21 cellular contexts compared by ENCODE assay signal in genomic region chr5:127695336-127695735, GRCh38. TPM values are rescaled to one million over a fixed set of nuclear protein-coding genes. Genes with fewer than 3 reads are reported as not detected.
A peak's percentile ranks its signal among the peaks of the same experiment; 100 is the strongest.
DNase-seq lines count a peak whose midpoint lies in the region; ATAC-seq and TF ChIP-seq lines count a peak whose summit lies in the region.
"Had no signal": no experiment of that assay in that cellular context is flagged by ENCODE, and none has a peak within 500 bp of the region (broad histone marks: within the 10 kb centered on the region; RNA-seq: fewer than 3 reads in every experiment).

No MANE protein-coding gene starts in this region.

- no peak overlapping the region for H4K5ac ChIP-seq in IMR-90 (ENCODE audit: low read depth, low read length)

- H3K4me2 ChIP-seq in IMR-90 (ENCODE audit: low read depth, low read length): no peak overlapping the region
- H3K4me2 ChIP-seq: A549, PC-9, SK-N-SH had no signal

- no peak for TF ChIP-seq POLR2A in IMR-90 (IDR thresholded peaks at IDR 0.05; ENCODE audit: low read depth, low read length)

- no peak overlapping the region for H3K23ac ChIP-seq in IMR-90 (ENCODE audit: low read depth, low read length)

- no peak overlapping the region for H2BK5ac ChIP-seq in IMR-90 (ENCODE audit: low read depth, low read length, poor library complexity, severe bottlenecking)

- H3K9ac ChIP-seq in IMR-90 (ENCODE audit: low read depth, low read length): no peak overlapping the region
- H3K9ac ChIP-seq: SK-N-SH had no signal

- H3K79me1 ChIP-seq in IMR-90 (ENCODE audit: low read depth in 1 of 2, low read length in 2 of 2): no peaks in the 10 kb centered on the region

- H2BK120ac ChIP-seq in IMR-90 (ENCODE audit: low read depth, low read length): no peak overlapping the region

- no peak for TF ChIP-seq RAD21 in IMR-90 (IDR thresholded peaks at IDR 0.05; ENCODE audit: low read length)

- ATAC-seq in IMR-90 (ENCODE audit: low read depth) (no peak), GM19467 (IDR thresholded peaks at IDR 0.05; ENCODE audit: unreplicated experiment) (no peak)
- ATAC-seq: A549 had no signal

- intact Hi-C loops in IMR-90 (cut with micrococcal nuclease): no loop called here
- intact Hi-C loops in cardiac septum (cut with DNase I): no loop called here

- H3K9me3 ChIP-seq in IMR-90 (ENCODE audit: control insufficient read depth, insufficient read depth, low read length): no peaks in the 10 kb centered on the region
- H3K9me3 ChIP-seq: A549, BE2C, SK-N-SH had no signal

- H4K91ac ChIP-seq in IMR-90 (ENCODE audit: insufficient read depth, low read depth, low read length): no peak overlapping the region

- POLR2A ChIA-PET in IMR-90 (lab: Charles Lee; ENCODE audit: unreplicated experiment): no interaction called here

- BruUV-seq in IMR-90 (replicated peaks; lab: Mats Ljungman, UMichigan): no TSS peak

- CTCF ChIA-PET in IMR-90 (lab: Yijun Ruan, JAX): interaction anchor here (0.7 kb wide), 1 partner anchor 37 kb away, joined by 3 read pairs; no protein-coding TSS in a partner anchor

- no peaks in the 10 kb centered on the region for H3K9me1 ChIP-seq in IMR-90 (ENCODE audit: insufficient read depth, low read length)

- H2AFZ ChIP-seq in IMR-90 (replicated peaks; ENCODE audit: low read length, poor library complexity): no peak overlapping the region
- H2AFZ ChIP-seq: PC-9 had no signal

- TF ChIP-seq CTCF in IMR-90 (conservative IDR thresholded peaks at IDR 0.05; ENCODE audit: low read depth, low read length): no peak
- TF ChIP-seq CTCF in GM13977 (IDR thresholded peaks at IDR 0.05; ENCODE audit: extremely low read depth, insufficient read depth, missing control alignments): no peak

- H4K8ac ChIP-seq in IMR-90 (ENCODE audit: low read depth in 2 of 2, low read length in 2 of 2): no peak overlapping the region

- no peak overlapping the region for H3K14ac ChIP-seq in IMR-90 (replicated peaks; ENCODE audit: low read depth, low read length)

- H2AK5ac ChIP-seq in IMR-90 (ENCODE audit: low read depth, low read length): no peak overlapping the region

- peak; percentile 61 for DNase-seq in DMS 273 (lab: John Stamatoyannopoulos, UW; ENCODE audit: unreplicated experiment)
- no peak for DNase-seq in IMR-90
- peak; percentile 47 for DNase-seq in NCI-H524 treated with DMSO at 0.1 percent for 48 hours (lab: John Stamatoyannopoulos, UW)
- DNase-seq in myocyte (ENCODE audit: low read depth): peak; percentile 55
- DNase-seq in hypothalamus (lab: John Stamatoyannopoulos, UW): no peak
- DNase-seq in GM13977 (ENCODE audit: low spot score): no peak
- no peak for DNase-seq in cardiac septum (ENCODE audit: low spot score)
- DNase-seq: BE2C, DND-41, MV-4-11, NCI-H1105 treated with DMSO at 0.1 percent for 48 hours, NCI-H187, NCI-H226, PC-9, SHP77 treated with DMSO at 0.1 percent for 48 hours, SK-N-SH had no signal

- H3K36me3 ChIP-seq in IMR-90 (ENCODE audit: control insufficient read depth, insufficient read depth, low read length): no peaks in the 10 kb centered on the region
- H3K36me3 ChIP-seq: BE2C had no signal

- dilution Hi-C loops in IMR-90 (cut with HindIII; ENCODE audit: low sequenced_read_pairs, unreplicated experiment): no loop called here

- no peak overlapping the region for H3K56ac ChIP-seq in IMR-90 (ENCODE audit: extremely low read depth, insufficient read depth, low read length)

- no peaks in the 10 kb centered on the region for H4K20me1 ChIP-seq in IMR-90 (ENCODE audit: insufficient read depth, low read length)

- H3K4me3 ChIP-seq in IMR-90 (ENCODE audit: insufficient read depth, low read depth, low read length): no peak overlapping the region
- H3K4me3 ChIP-seq: A549, PC-9 had no signal

- 0 out of 3 replicates have a peak overlapping the region, but pooled peaks have one; percentile 11 for H2BK15ac ChIP-seq in IMR-90 (ENCODE audit: low read depth, low read length)

- peaks cover 6% of the 10 kb centered on the region; the same call in 1 of the 2 replicates for H3K4me1 ChIP-seq in IMR-90 (ENCODE audit: control insufficient read depth, insufficient read depth, low read length)
- H3K4me1 ChIP-seq: BE2C had no signal

- no peaks in the 10 kb centered on the region for H3K27me3 ChIP-seq in IMR-90 (ENCODE audit: control insufficient read depth, insufficient read depth, low read length)

- no peak overlapping the region for H2BK20ac ChIP-seq in IMR-90 (ENCODE audit: low read depth, low read length)

- no peak overlapping the region for H3K27ac ChIP-seq in IMR-90 (ENCODE audit: insufficient read depth, low read length)
- H3K27ac ChIP-seq: A549, PC-9, RWPE1 had no signal

- in situ Hi-C loops in IMR-90 (cut with MboI; ENCODE audit: low sequenced_read_pairs) (no loop called here), GM13977 (cut with MboI; ENCODE audit: low pct_unique_long_range_greater_than_20kb, low sequenced_read_pairs, unreplicated experiment) (no loop called here)

- no peak overlapping the region for H3K18ac ChIP-seq in IMR-90 (ENCODE audit: low read depth, low read length)

- H3K4ac ChIP-seq in IMR-90 (ENCODE audit: low read depth, low read length): no peak overlapping the region

- no peak overlapping the region for H2AK9ac ChIP-seq in IMR-90 (replicated peaks; ENCODE audit: low read depth, low read length, poor library complexity)

TF ChIP-seq in IMR-90, 13 proteins besides CTCF, POLR2A, EP300 and RAD21:
- TF ChIP-seq CEBPB (IDR thresholded peaks at IDR 0.05; ENCODE audit: low read depth, low read length) (no peak), SMC3 (IDR thresholded peaks at IDR 0.05; ENCODE audit: low read depth, low read length) (no peak), NFE2L2 (IDR thresholded peaks at IDR 0.05; ENCODE audit: low read depth, low read length) (no peak), MXI1 (IDR thresholded peaks at IDR 0.05; ENCODE audit: borderline replicate concordance, low read depth, low read length) (no peak), MAFK (IDR thresholded peaks at IDR 0.05; ENCODE audit: low read depth, low read length) (no peak), BHLHE40 (IDR thresholded peaks at IDR 0.05; ENCODE audit: low read depth, low read length) (no peak), ELK1 (IDR thresholded peaks at IDR 0.05; ENCODE audit: borderline replicate concordance, low read depth, low read length) (no peak), CHD1 (IDR thresholded peaks at IDR 0.05; ENCODE audit: low read depth, low read length) (no peak), USF2 (IDR thresholded peaks at IDR 0.05; ENCODE audit: low read depth, low read length) (no peak), RFX5 (IDR thresholded peaks at IDR 0.05; ENCODE audit: low read depth, low read length) (no peak)
TF ChIP-seq in IMR-90: peak in this region for 0.

RNA-seq across cellular contexts. Expression of gene CCDC192, which starts 7.9 kb away (rescaled TPM):
- total RNA-seq in IMR-90 (2012; rRNA removed) (not detected in 2 replicates), myocyte (not detected in 2 replicates), cardiac septum (not detected)
- not detected in 2 replicates for polyA plus RNA-seq in IMR-90 (2012; rRNA removed)
- not detected in 2 replicates for polyA plus RNA-seq in IMR-90 (2012; cell fraction: cytosol; rRNA removed)
- polyA plus RNA-seq in IMR-90 (2012; cell fraction: nucleus; rRNA removed; ENCODE audit: low replicate concordance): not detected in 2 replicates
- polyA plus RNA-seq in myocyte (2012): 0.29 TPM
- total RNA-seq: M059J, PC-9 had no signal
- polyA plus RNA-seq: A549, H1, SK-N-SH had no signal

RNA-seq across cellular contexts. Expression of gene CTXN3, which starts 46.5 kb away (rescaled TPM):
- total RNA-seq in IMR-90 (2012; rRNA removed) (not detected in 2 replicates), myocyte (not detected in 2 replicates), cardiac septum (not detected)
- not detected in 2 replicates for polyA plus RNA-seq in IMR-90 (2012; rRNA removed)
- not detected in 2 replicates for polyA plus RNA-seq in IMR-90 (2012; cell fraction: cytosol; rRNA removed)
- not detected in 2 replicates for polyA plus RNA-seq in IMR-90 (2012; cell fraction: nucleus; rRNA removed; ENCODE audit: low replicate concordance)
- polyA plus RNA-seq in myocyte (2012): not detected
- total RNA-seq: H1, M059J, PC-9 had no signal
- polyA plus RNA-seq: A549, SK-N-SH had no signal

Comparison
In these comparisons a context has a peak if more than half of its experiments do, and no peak if none do; other contexts are left out.
1. DNase-seq: peak in DMS 273 (single experiment), NCI-H524 treated with DMSO at 0.1 percent for 48 hours (single experiment) and myocyte (single experiment); none in IMR-90 (single experiment), hypothalamus (0 of 51), GM13977 (single experiment) and cardiac septum (single experiment).